Comparison of ENCODE assay signal across 9 cellular contexts in the genomic region with DNA sequence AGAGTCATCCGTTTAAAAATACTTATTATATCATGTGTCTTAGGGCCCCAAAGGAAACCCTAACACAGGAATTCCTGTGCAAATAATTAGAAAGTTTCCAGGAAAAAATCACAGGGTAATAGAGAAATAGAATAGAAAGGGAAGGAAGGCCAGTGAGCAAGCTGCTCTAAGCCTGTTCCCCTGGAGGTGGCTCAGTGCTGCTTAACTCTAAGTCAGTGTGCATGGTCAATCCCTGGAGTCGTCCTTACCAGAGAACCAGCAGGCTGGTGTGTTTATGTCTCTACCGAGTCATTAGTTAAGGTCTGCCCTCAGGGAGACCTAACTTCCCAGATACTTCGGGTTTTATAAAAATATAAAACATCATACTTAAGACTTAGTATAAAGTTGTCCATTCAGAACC. TPM values are rescaled to one million over a fixed set of nuclear protein-coding genes. Genes with fewer than 3 reads are reported as not detected.
DNase-seq lines count a peak whose midpoint lies in the region; ATAC-seq and TF ChIP-seq lines count a peak whose summit lies in the region.
"Had no signal": no experiment of that assay in that cellular context is flagged by ENCODE, and none has a peak within 500 bp of the region (broad histone marks: within the 10 kb centered on the region; RNA-seq: fewer than 3 reads in every experiment).

No MANE protein-coding gene starts in this region.

- ATAC-seq in mucosa of descending colon = no peak

- H3K4me1 ChIP-seq in adrenal gland (replicated peaks in 1 of 2) = peaks cover 6 to 27% of the 10 kb centered on the region in 2 donors
- no peaks in the 10 kb centered on the region for H3K4me1 ChIP-seq in testis
- peaks cover 10% of the 10 kb centered on the region for H3K4me1 ChIP-seq in mucosa of descending colon (ENCODE audit: low read depth)

- intact Hi-C loops in adrenal gland (cut with DNase I) (no loop called here), testis (cut with DNase I; ENCODE audit: low total_unique reads) (no loop called here), mucosa of descending colon (cut with DNase I, micrococcal nuclease) (no loop called here)

- DNase-seq in NCI-H748 (lab: John Stamatoyannopoulos, UW; ENCODE audit: unreplicated experiment) = peak; percentile 4
- no peak for DNase-seq in NCI-H748 treated with DMSO at 0.1 percent for 48 hours (lab: John Stamatoyannopoulos, UW)
- DNase-seq in adrenal gland = peak in 5 of 7 donors; percentile 34 to 68 (median 39)
- peak; percentile 15 for DNase-seq in iPS-NIHi11 (ENCODE audit: low spot score)
- peak; percentile 52 for DNase-seq in testis
- no peak for DNase-seq in GM19238 (ENCODE audit: insufficient read length, low spot score)
- DNase-seq in activated gamma-delta T cell treated with Interleukin-2 at 50 U/mL for 16 hours = no peak
- DNase-seq in mucosa of descending colon = no peak

- H3K9me3 ChIP-seq in adrenal gland (replicated peaks in 1 of 3) (no peaks in the 10 kb centered on the region), testis (no peaks in the 10 kb centered on the region), mucosa of descending colon (no peaks in the 10 kb centered on the region)

- H3K4me3 ChIP-seq in adrenal gland (peak overlapping the region in 1 of 4 donors; percentile 79), testis (no peak overlapping the region), mucosa of descending colon (no peak overlapping the region)

- H3K27me3 ChIP-seq in adrenal gland = no peaks in the 10 kb centered on the region
- no peaks in the 10 kb centered on the region for H3K27me3 ChIP-seq in testis

- TF ChIP-seq POLR2A in adrenal gland (IDR thresholded peaks at IDR 0.05) = peak in 1 of 2 donors; percentile 38
- no peak for TF ChIP-seq POLR2A in testis (IDR thresholded peaks at IDR 0.05)

- peaks cover 0 to 17% of the 10 kb centered on the region in 2 donors for H3K36me3 ChIP-seq in adrenal gland (replicated peaks in 1 of 2)
- H3K36me3 ChIP-seq in testis (ENCODE audit: low read depth, missing control alignments) = no peaks in the 10 kb centered on the region
- no peaks in the 10 kb centered on the region for H3K36me3 ChIP-seq in mucosa of descending colon (ENCODE audit: low read depth)

- H3K27ac ChIP-seq in adrenal gland = peak overlapping the region in 4 of 5 donors; percentile 15 to 85 (median 43)
- H3K27ac ChIP-seq in testis = peak overlapping the region in 1 of 2 donors; percentile 22
- H3K27ac ChIP-seq: C4-2B had no signal

- whole genome bisulfite sequencing in adrenal gland, 4 donors = 7 to 18% (median 10%) methylated on average over 4 of the region's 4 CpGs
- WGBS in testis, 2 donors = 28 to 34% methylated on average over 4 of the region's 4 CpGs

- TF ChIP-seq CTCF in adrenal gland (IDR thresholded peaks at IDR 0.05) = peak in 1 of 6 experiments; percentile 10
- no peak for TF ChIP-seq CTCF in testis (IDR thresholded peaks at IDR 0.05)
- TF ChIP-seq CTCF in mucosa of descending colon (IDR thresholded peaks at IDR 0.05) = no peak

RNA-seq across cellular contexts. Expression of a gene that starts 21.0 kb away (rescaled TPM):
- total RNA-seq in adrenal gland = 10 to 100 TPM; 15.0 to 62.7 (median 29.0) TPM
- polyA plus RNA-seq in adrenal gland = 10 to 100 TPM in 1 of 3 donors, 1 to 10 TPM in 2; 6.5 to 11.3 (median 9.9) TPM
- total RNA-seq in testis = 10 to 100 TPM; 14.6 to 24.2 TPM
- polyA plus RNA-seq in testis (ENCODE audit: insufficient read depth, low read depth, low replicate concordance) = 6.8 TPM
- total RNA-seq in mucosa of descending colon = 1 to 10 TPM in 2 of 3 donors, under 1 TPM in 1; 0.84 to 2.7 (median 1.1) TPM

Comparison
In these comparisons a context has a peak if more than half of its experiments do, and no peak if none do; other contexts are left out.
1. DNase-seq: peak in NCI-H748 (single experiment), adrenal gland (5 of 7), iPS-NIHi11 (single experiment) and testis (single experiment); none in NCI-H748 treated with DMSO at 0.1 percent for 48 hours (single experiment), GM19238 (single experiment), activated gamma-delta T cell treated with Interleukin-2 at 50 U/mL for 16 hours (single experiment) and mucosa of descending colon (0 of 3).
2. RNA of a gene that starts 21.0 kb away (total RNA-seq): 15.0 to 62.7 TPM in adrenal gland and 14.6 to 24.2 TPM in testis; 0.84 to 2.7 TPM in mucosa of descending colon; every median in the first group is over 4 times any median in the second.